Comparison of ENCODE assay signal across 8 cellular contexts in the genomic region with DNA sequence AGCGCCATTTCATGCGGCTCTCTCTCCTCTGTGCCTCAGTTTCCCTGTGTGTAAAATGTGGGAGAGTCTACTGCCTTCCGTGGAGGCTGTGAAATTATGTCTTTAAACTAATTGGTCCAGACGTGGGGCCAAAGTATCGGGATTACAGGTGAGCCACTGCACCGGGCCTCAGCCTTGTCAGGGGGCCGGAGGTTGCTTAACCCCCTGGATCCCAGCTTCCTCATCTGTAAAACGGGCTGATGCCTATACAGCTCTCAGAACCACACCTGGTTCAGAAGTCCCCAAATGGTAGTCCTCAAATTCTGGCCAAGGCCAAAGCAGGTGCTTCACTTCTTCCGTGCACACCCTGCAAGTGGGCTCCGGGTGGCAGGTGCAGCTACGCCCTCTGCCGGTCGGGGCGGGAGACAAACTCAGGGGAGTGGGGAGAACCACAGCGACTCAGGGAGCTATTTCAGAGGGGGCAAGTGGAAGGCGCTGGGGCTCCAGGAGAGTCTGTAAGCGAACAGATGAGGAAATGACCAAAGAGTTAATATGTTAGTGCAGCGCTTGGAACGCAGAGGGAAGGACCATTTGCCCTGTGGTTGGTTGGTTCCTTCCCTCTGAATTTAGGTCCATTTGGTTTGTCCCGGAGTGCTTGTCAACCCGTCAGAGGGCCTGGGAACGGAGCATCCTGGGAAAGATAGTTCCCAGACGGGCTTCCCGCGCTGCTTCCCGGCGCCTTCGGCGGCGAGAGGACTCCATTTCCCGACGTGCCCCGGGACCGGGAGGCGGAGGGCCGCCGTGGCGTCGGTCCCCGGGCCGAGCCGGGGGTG. TPM values are rescaled to one million over a fixed set of nuclear protein-coding genes. Genes with fewer than 3 reads are reported as not detected.
DNase-seq lines count a peak whose midpoint lies in the region; ATAC-seq and TF ChIP-seq lines count a peak whose summit lies in the region.

Gene MGRN1 (plus strand): TSS at position 812 of the 812 bp plus-strand sequence. CDS start 135 bp downstream, outside the sequence.

- H3K27me3 ChIP-seq in KMS-11 (ENCODE audit: insufficient read depth, low read depth) (no peaks in the 10 kb centered on the region), Peyer's patch (no peaks in the 10 kb centered on the region), esophagus muscularis mucosa (no peaks in the 10 kb centered on the region), muscle layer of duodenum (ENCODE audit: low read depth, low read length) (no peaks in the 10 kb centered on the region)

- DNase-seq in DMS79 (lab: John Stamatoyannopoulos, UW): peak; percentile 86
- peak; percentile 91 to 97 (median 94) for DNase-seq in Peyer's patch
- DNase-seq in activated T-cell treated with anti-CD3 and anti-CD28 coated beads, Interleukin-2, amount 50 U/mL, for 48 hours: peak; percentile 94 to 95
- peak; percentile 98 for DNase-seq in esophagus muscularis mucosa (ENCODE audit: extremely low spot score)
- peak; percentile 80 for DNase-seq in stimulated activated CD8-positive, alpha-beta memory T cell treated with anti-CD3 and anti-CD28 coated beads, Interleukin-7, amount 100 ng/mL, for 24 hours (ENCODE audit: low read depth)

- WGBS in esophagus muscularis mucosa: 13% methylated on average over 17 of the region's 42 CpGs

- peak within 1 kb of the TSS; percentile 91 for H2AFZ ChIP-seq in KMS-11 (ENCODE audit: low read depth)

- no peak for TF ChIP-seq POLR2A in Peyer's patch (IDR thresholded peaks at IDR 0.05)
- TF ChIP-seq POLR2A in esophagus muscularis mucosa (IDR thresholded peaks at IDR 0.05; ENCODE audit: low read depth): no peak

- H4K20me1 ChIP-seq in KMS-11 (ENCODE audit: insufficient read depth): peaks cover 7% of the 10 kb centered on the region; the same call in 1 of the 2 replicates

- TF ChIP-seq CTCF in KMS-11 (conservative IDR thresholded peaks at IDR 0.05; ENCODE audit: low read depth, low read length) (peak; percentile 99), Peyer's patch (IDR thresholded peaks at IDR 0.05) (peak; percentile 83 to 98 (median 93)), esophagus muscularis mucosa (IDR thresholded peaks at IDR 0.05) (peak; percentile 84 to 95 (median 94))

- H3K4me3 ChIP-seq in KMS-11 (IDR thresholded peaks at IDR 0.05; ENCODE audit: insufficient read depth, low read depth, low read length) (no peak within 1 kb of the TSS), Peyer's patch (peak within 1 kb of the TSS; percentile 89 to 100 (median 94)), esophagus muscularis mucosa (peak within 1 kb of the TSS; percentile 85 to 99 (median 95)), muscle layer of duodenum (ENCODE audit: low read depth in 1 of 2, low read length in 2 of 2) (peak within 1 kb of the TSS; percentile 79 to 98)

- H3K4me1 ChIP-seq in KMS-11 (ENCODE audit: low read depth, poor library complexity, severe bottlenecking) (peaks cover 17% of the 10 kb centered on the region), Peyer's patch (peaks cover 0 to 15% (median 10%) of the 10 kb centered on the region in 4 donors), esophagus muscularis mucosa (peaks cover 15 to 45% (median 39%) of the 10 kb centered on the region in 4 donors), muscle layer of duodenum (ENCODE audit: control insufficient read depth in 1 of 2, insufficient read depth in 2 of 2, low read length in 2 of 2) (peaks cover 0 to 24% of the 10 kb centered on the region in 2 donors)

- no peaks in the 10 kb centered on the region for H3K36me3 ChIP-seq in KMS-11 (ENCODE audit: insufficient read depth)
- no peaks in the 10 kb centered on the region for H3K36me3 ChIP-seq in Peyer's patch
- peaks cover 0 to 5% (median 0%) of the 10 kb centered on the region in 4 donors for H3K36me3 ChIP-seq in esophagus muscularis mucosa
- peaks cover 0 to 3% of the 10 kb centered on the region in 2 donors for H3K36me3 ChIP-seq in muscle layer of duodenum (ENCODE audit: control insufficient read depth in 1 of 2, insufficient read depth in 2 of 2, low read length in 2 of 2)

- ATAC-seq in GM21737 (IDR thresholded peaks at IDR 0.05; ENCODE audit: unreplicated experiment): peak; percentile 68

- no peaks in the 10 kb centered on the region for H3K9me3 ChIP-seq in Peyer's patch
- H3K9me3 ChIP-seq in esophagus muscularis mucosa: no peaks in the 10 kb centered on the region
- no peaks in the 10 kb centered on the region for H3K9me3 ChIP-seq in muscle layer of duodenum (ENCODE audit: control insufficient read depth in 1 of 2, low read length in 2 of 2)

- peak within 1 kb of the TSS; percentile 71 for H3K27ac ChIP-seq in KMS-11
- H3K27ac ChIP-seq in Peyer's patch: peak within 1 kb of the TSS; percentile 93 to 95 (median 94)
- H3K27ac ChIP-seq in esophagus muscularis mucosa (replicated peaks in 1 of 4): peak within 1 kb of the TSS; percentile 97 to 99 (median 97)
- H3K27ac ChIP-seq in muscle layer of duodenum (ENCODE audit: low read length): peak within 1 kb of the TSS; percentile 97

- intact Hi-C loops in esophagus muscularis mucosa (cut with DNase I): no loop called here

- TF ChIP-seq EP300 in esophagus muscularis mucosa (IDR thresholded peaks at IDR 0.05): no peak

- peak within 1 kb of the TSS; percentile 100 for H3K4me2 ChIP-seq in KMS-11

- H3K79me2 ChIP-seq in KMS-11 (ENCODE audit: insufficient read depth, low read depth): peaks cover 35% of the 10 kb centered on the region; the same call in 1 of the 2 replicates

- H3K9ac ChIP-seq in KMS-11: peak within 1 kb of the TSS; percentile 74

RNA-seq across cellular contexts. Expression of gene MGRN1, which starts in this region (rescaled TPM):
- 100 to 1,000 TPM in 2 of 4 donors, 10 to 100 TPM in 2; 74.1 to 147 (median 93.8) TPM for total RNA-seq in Peyer's patch
- 10 to 100 TPM; 40.3 to 75.6 (median 48.5) TPM for total RNA-seq in esophagus muscularis mucosa
